Comparison of ENCODE assay signal across 26 cellular contexts in genomic region chr2:102391530-102391929, GRCh38. TPM values are rescaled to one million over a fixed set of nuclear protein-coding genes. Genes with fewer than 3 reads are reported as not detected.
DNase-seq lines count a peak whose midpoint lies in the region; ATAC-seq and TF ChIP-seq lines count a peak whose summit lies in the region.
"Had no signal": no experiment of that assay in that cellular context is flagged by ENCODE, and none has a peak within 500 bp of the region (broad histone marks: within the 10 kb centered on the region; RNA-seq: fewer than 3 reads in every experiment).

No MANE protein-coding gene starts in this region.

- CTCF ChIA-PET in CD8-positive, alpha-beta T cell (lab: Charles Lee) = interaction anchor here (1.1 kb wide), 2 partner anchors 9 to 35 kb away, joined by 3 to 5 read pairs; no protein-coding TSS in a partner anchor

- POLR2A ChIA-PET in CD8-positive, alpha-beta T cell (lab: Charles Lee) = interaction anchor here (0.5 kb wide), 1 partner anchor 51 kb away, joined by 3 read pairs; no protein-coding TSS in a partner anchor

- intact Hi-C loops in CD8-positive, alpha-beta T cell (cut with DNase I, micrococcal nuclease) = no loop called here

- DNase-seq in NCI-H1105 (lab: John Stamatoyannopoulos, UW) (peak; percentile 0), NCI-H1105 treated with DMSO at 0.1 percent for 48 hours (lab: John Stamatoyannopoulos, UW) (no peak), T-helper 17 cell (no peak), erythroblast (lab: John Stamatoyannopoulos, UW) (peak; percentile 77 to 80), NCI-H2107 (lab: John Stamatoyannopoulos, UW) (no peak), NCI-H2227 (lab: John Stamatoyannopoulos, UW; ENCODE audit: unreplicated experiment) (no peak)
- DNase-seq in CD8-positive, alpha-beta T cell = no peak
- DNase-seq: activated CD4-positive, alpha-beta T cell treated with anti-CD3 and anti-CD28 coated beads, Interleukin-2, amount 10 ng/mL, durations not matched to agents 24 days and 14 days; anterior cingulate cortex; cerebellar nuclear complex; DMS 273 treated with DMSO at 0.1 percent for 48 hours; GF-D8; hypothalamus; kidney; mammary epithelial cell; MM.1S; NCI-H187 treated with DMSO at 0.1 percent for 48 hours; NCI-H446; NK-92 treated with Interleukin-12 subunit alpha and Interleukin-12 subunit beta, amount 100 ng/mL, for 24 hours; SK-N-SH; stimulated activated CD4-positive, alpha-beta T cell treated with anti-CD3 and anti-CD28 coated beads, Interleukin-4, amount 100 ng/mL, for 4 hours had no signal

- no peaks in the 10 kb centered on the region for H3K27me3 Mint-ChIP-seq in CD8-positive, alpha-beta T cell (ENCODE audit: low read depth)
- no peaks in the 10 kb centered on the region for H3K27me3 Mint-ChIP-seq in T-helper 17 cell
- H3K27me3 Mint-ChIP-seq: activated CD4-positive, alpha-beta T cell treated with anti-CD3 and anti-CD28 coated beads, Interleukin-2, amount 10 ng/mL, durations not matched to agents 24 days and 14 days had no signal

- no peak for TF ChIP-seq CTCF in CD8-positive, alpha-beta T cell (IDR thresholded peaks at IDR 0.05)

- H3K4me3 ChIP-seq in CD8-positive, alpha-beta T cell (ENCODE audit: low read depth, low read length) = no peak overlapping the region

- H3K9me3 ChIP-seq in CD8-positive, alpha-beta T cell (ENCODE audit: low read length) = no peaks in the 10 kb centered on the region
- H3K9me3 ChIP-seq in T-helper 17 cell (ENCODE audit: control insufficient read depth, low read length, poor library complexity, severe bottlenecking) = no peaks in the 10 kb centered on the region
- H3K9me3 ChIP-seq: SK-N-SH had no signal

- H3K27ac ChIP-seq in CD8-positive, alpha-beta T cell (ENCODE audit: low read depth, low read length) = no peak overlapping the region
- H3K27ac ChIP-seq: 22Rv1 had no signal

- peaks cover 16% of the 10 kb centered on the region for H3K4me1 Mint-ChIP-seq in CD8-positive, alpha-beta T cell (ENCODE audit: low read depth)
- peaks cover 28% of the 10 kb centered on the region for H3K4me1 Mint-ChIP-seq in T-helper 17 cell
- H3K4me1 Mint-ChIP-seq: nephron had no signal

- no peaks in the 10 kb centered on the region for H3K27me3 ChIP-seq in CD8-positive, alpha-beta T cell (ENCODE audit: insufficient read depth, low read length)

- no peak for ATAC-seq in CD8-positive, alpha-beta T cell
- ATAC-seq in T-helper 17 cell (peak; percentile 78), HG03025 (IDR thresholded peaks at IDR 0.05; ENCODE audit: low FRiP score, unreplicated experiment) (no peak)

- H3K4me1 ChIP-seq in CD8-positive, alpha-beta T cell (ENCODE audit: insufficient read depth, low read length) = peaks cover 11% of the 10 kb centered on the region

- TF ChIP-seq POLR2A in erythroblast (IDR thresholded peaks at IDR 0.05; ENCODE audit: low read length) = no peak

- peaks cover 5% of the 10 kb centered on the region for H3K36me3 Mint-ChIP-seq in CD8-positive, alpha-beta T cell
- H3K36me3 Mint-ChIP-seq in T-helper 17 cell (ENCODE audit: low read depth) = peaks cover 9% of the 10 kb centered on the region

- H3K9me3 Mint-ChIP-seq in CD8-positive, alpha-beta T cell = no peaks in the 10 kb centered on the region
- H3K9me3 Mint-ChIP-seq: nephron had no signal

- no peaks in the 10 kb centered on the region for H3K36me3 ChIP-seq in CD8-positive, alpha-beta T cell (ENCODE audit: insufficient read depth, low read length)

- H3K27ac Mint-ChIP-seq in CD8-positive, alpha-beta T cell = peak overlapping the region; percentile 29
- peak overlapping the region; percentile 45 for H3K27ac Mint-ChIP-seq in T-helper 17 cell
- H3K27ac Mint-ChIP-seq: activated CD4-positive, alpha-beta T cell treated with anti-CD3 and anti-CD28 coated beads, Interleukin-2, amount 10 ng/mL, durations not matched to agents 24 days and 14 days; nephron had no signal

- H3K4me3 Mint-ChIP-seq in CD8-positive, alpha-beta T cell = no peak overlapping the region
- peak overlapping the region; percentile 10 for H3K4me3 Mint-ChIP-seq in T-helper 17 cell
- H3K4me3 Mint-ChIP-seq: activated CD4-positive, alpha-beta T cell treated with anti-CD3 and anti-CD28 coated beads, Interleukin-2, amount 10 ng/mL, durations not matched to agents 24 days and 14 days; nephron had no signal

RNA-seq across cellular contexts. Expression of gene IL18RAP, which starts 31.4 kb away (rescaled TPM):
- 10 to 100 TPM in 1 of 2 experiments, 1 to 10 TPM in 1; 7.9 to 10.8 TPM for total RNA-seq in CD8-positive, alpha-beta T cell
- total RNA-seq in T-helper 17 cell = 1 to 10 TPM; 6.0 to 8.8 TPM
- total RNA-seq: mammary epithelial cell, RPMI7951, temporal lobe had no signal

RNA-seq across cellular contexts. Expression of gene IL18R1, which starts 35.9 kb away (rescaled TPM):
- 1 to 10 TPM; 7.0 to 7.7 TPM for total RNA-seq in CD8-positive, alpha-beta T cell
- 10 to 100 TPM; 17.4 to 31.7 TPM for total RNA-seq in T-helper 17 cell
- total RNA-seq: RPMI7951, temporal lobe had no signal

Comparison
In these comparisons a context has a peak if more than half of its experiments do, and no peak if none do; other contexts are left out.
1. DNase-seq: peak in NCI-H1105 (single experiment) and erythroblast (2 of 2); none in NCI-H1105 treated with DMSO at 0.1 percent for 48 hours (single experiment), CD8-positive, alpha-beta T cell (0 of 7), T-helper 17 cell (0 of 3), NCI-H2107 (single experiment) and NCI-H2227 (single experiment).